8 cellular contexts compared by ENCODE assay signal in the genomic region with DNA sequence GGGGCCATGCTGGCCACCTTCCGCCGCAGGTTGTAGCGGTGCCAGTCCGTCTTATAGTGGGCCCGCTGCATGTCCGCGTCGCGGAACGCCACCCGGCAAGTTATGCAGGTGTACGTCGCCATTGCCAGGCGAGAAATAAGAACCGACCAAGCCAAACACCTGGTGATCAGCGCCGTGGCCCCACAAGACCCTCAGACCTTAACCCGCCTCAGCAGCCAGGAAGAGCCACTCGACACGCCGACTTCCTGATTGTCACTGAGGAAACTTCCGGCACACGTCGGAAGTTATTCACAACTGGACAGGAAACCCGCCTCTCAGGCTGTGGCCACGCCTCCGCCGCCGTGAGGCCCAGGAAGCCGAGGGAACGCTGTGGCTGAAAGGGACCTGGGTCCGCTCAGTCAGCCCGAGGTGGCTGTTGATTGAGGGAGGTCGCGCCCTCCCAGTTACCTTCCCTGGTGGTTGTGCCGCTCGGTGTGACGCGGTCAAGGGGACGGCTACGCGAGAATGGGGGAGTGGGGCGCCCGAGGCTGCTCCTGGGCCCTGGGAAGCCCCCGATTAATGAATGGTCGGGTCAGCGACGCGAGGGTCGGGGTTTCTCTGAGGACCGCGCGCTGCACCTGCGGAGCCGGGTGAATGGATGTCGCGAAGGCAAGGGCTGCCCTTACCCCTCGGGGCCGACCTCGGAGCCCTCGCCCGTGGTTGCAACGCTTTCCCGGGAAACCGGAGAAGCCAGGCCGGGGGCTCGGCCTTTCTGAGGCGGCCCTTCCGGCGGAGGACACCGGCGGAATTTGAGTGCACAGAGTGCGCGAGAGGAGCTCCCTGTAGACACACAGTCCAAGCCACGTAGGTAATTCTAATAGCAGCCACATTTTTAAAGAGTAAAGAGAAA. TPM values are rescaled to one million over a fixed set of nuclear protein-coding genes. Genes with fewer than 3 reads are reported as not detected.
A peak's percentile ranks its signal among the peaks of the same experiment; 100 is the strongest.
DNase-seq lines count a peak whose midpoint lies in the region; ATAC-seq and TF ChIP-seq lines count a peak whose summit lies in the region.

A gene with protein sequence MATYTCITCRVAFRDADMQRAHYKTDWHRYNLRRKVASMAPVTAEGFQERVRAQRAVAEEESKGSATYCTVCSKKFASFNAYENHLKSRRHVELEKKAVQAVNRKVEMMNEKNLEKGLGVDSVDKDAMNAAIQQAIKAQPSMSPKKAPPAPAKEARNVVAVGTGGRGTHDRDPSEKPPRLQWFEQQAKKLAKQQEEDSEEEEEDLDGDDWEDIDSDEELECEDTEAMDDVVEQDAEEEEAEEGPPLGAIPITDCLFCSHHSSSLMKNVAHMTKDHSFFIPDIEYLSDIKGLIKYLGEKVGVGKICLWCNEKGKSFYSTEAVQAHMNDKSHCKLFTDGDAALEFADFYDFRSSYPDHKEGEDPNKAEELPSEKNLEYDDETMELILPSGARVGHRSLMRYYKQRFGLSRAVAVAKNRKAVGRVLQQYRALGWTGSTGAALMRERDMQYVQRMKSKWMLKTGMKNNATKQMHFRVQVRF (minus strand): TSS at position 257 of the 889 bp plus-strand sequence. CDS start 135 bp downstream, at position 122.

- no peak within 1 kb of the TSS for H2BK120ac ChIP-seq in trophoblast cell (ENCODE audit: insufficient read depth, low read length, poor library complexity)

- TF ChIP-seq POLR2A in tibial nerve (IDR thresholded peaks at IDR 0.05), result peak; percentile 68 to 75

- peak within 1 kb of the TSS; percentile 63 for H3K4me2 ChIP-seq in trophoblast cell (ENCODE audit: low read length)

- H4K8ac ChIP-seq in trophoblast cell (ENCODE audit: low read depth, low read length), result peak within 1 kb of the TSS; percentile 94

- H3K27me3 ChIP-seq in adipocyte (replicated peaks; ENCODE audit: control insufficient read depth, insufficient read depth, low read length) (no peaks in the 10 kb centered on the region), cardiac muscle cell (no peaks in the 10 kb centered on the region), trophoblast cell (ENCODE audit: insufficient read depth, low read length) (no peaks in the 10 kb centered on the region), tibial nerve (no peaks in the 10 kb centered on the region)

- H3K79me2 ChIP-seq in trophoblast cell (ENCODE audit: control insufficient read depth, insufficient read depth, low read length, poor library complexity), result peaks cover 7% of the 10 kb centered on the region

- peak within 1 kb of the TSS; percentile 99 for H3K4ac ChIP-seq in trophoblast cell (ENCODE audit: low read depth, low read length)

- H3K9ac ChIP-seq in adipocyte (ENCODE audit: low read length) (peak within 1 kb of the TSS; percentile 96), trophoblast cell (ENCODE audit: low read length) (peak within 1 kb of the TSS; percentile 90)

- no peak for TF ChIP-seq CTCF in GM13976 (IDR thresholded peaks at IDR 0.05; ENCODE audit: borderline replicate concordance, control extremely low read depth, extremely low read depth, insufficient read depth, missing control alignments)
- TF ChIP-seq CTCF in cardiac muscle cell (IDR thresholded peaks at IDR 0.05; ENCODE audit: low read depth, low read length), result no peak
- no peak for TF ChIP-seq CTCF in tibial nerve (IDR thresholded peaks at IDR 0.05)

- peak within 1 kb of the TSS; percentile 65 for H2AK5ac ChIP-seq in trophoblast cell (ENCODE audit: low read length)

- peaks cover 7% of the 10 kb centered on the region for H3K79me1 ChIP-seq in trophoblast cell (ENCODE audit: low read length)

- H3K9me3 ChIP-seq in adipocyte (ENCODE audit: control insufficient read depth, low read length) (no peaks in the 10 kb centered on the region), cardiac muscle cell (ENCODE audit: low read depth) (no peaks in the 10 kb centered on the region), trophoblast cell (ENCODE audit: insufficient read depth, low read depth, low read length) (no peaks in the 10 kb centered on the region), tibial nerve (no peaks in the 10 kb centered on the region)

- peak within 1 kb of the TSS; percentile 69 for H4K91ac ChIP-seq in trophoblast cell (ENCODE audit: low read depth, low read length)

- H2BK5ac ChIP-seq in trophoblast cell (ENCODE audit: low read depth, low read length, poor library complexity), result peak within 1 kb of the TSS; percentile 32

- H3K4me1 ChIP-seq in adipocyte (ENCODE audit: control insufficient read depth, insufficient read depth, low read length) (peaks cover 56% of the 10 kb centered on the region), cardiac muscle cell (ENCODE audit: low read depth) (peaks cover 44% of the 10 kb centered on the region), trophoblast cell (ENCODE audit: control insufficient read depth in 1 of 2, insufficient read depth in 2 of 2, low read length in 2 of 2) (peaks cover 6 to 19% of the 10 kb centered on the region in 2 experiments), tibial nerve (peaks cover 0 to 67% (median 35%) of the 10 kb centered on the region in 4 donors)

- H3K36me3 ChIP-seq in adipocyte (ENCODE audit: control insufficient read depth, insufficient read depth, low read length, severe bottlenecking), result peaks cover 26% of the 10 kb centered on the region
- peaks cover 23% of the 10 kb centered on the region for H3K36me3 ChIP-seq in cardiac muscle cell
- peaks cover 4 to 20% of the 10 kb centered on the region in 2 experiments for H3K36me3 ChIP-seq in trophoblast cell (ENCODE audit: control insufficient read depth in 1 of 2, insufficient read depth in 2 of 2, low read length in 2 of 2)
- H3K36me3 ChIP-seq in tibial nerve, result peaks cover 0 to 27% (median 8%) of the 10 kb centered on the region in 3 donors

- WGBS in trophoblast cell (ENCODE audit: extremely low coverage, insufficient coverage, insufficient read length), result no CpG with 5 or more reads among the region's 75 CpGs
- 0% methylated on average over 62 to 70 of the region's 75 CpGs for WGBS in tibial nerve, 2 donors

- H4K12ac ChIP-seq in trophoblast cell (ENCODE audit: low read depth, low read length), result peak within 1 kb of the TSS; percentile 64

- peak within 1 kb of the TSS; percentile 93 for H3K27ac ChIP-seq in cardiac muscle cell
- H3K27ac ChIP-seq in trophoblast cell (ENCODE audit: low read depth, low read length), result peak within 1 kb of the TSS; percentile 16
- H3K27ac ChIP-seq in tibial nerve, result peak within 1 kb of the TSS; percentile 18 to 86 (median 84)

- ATAC-seq in HG02852 (IDR thresholded peaks at IDR 0.05; ENCODE audit: unreplicated experiment), result peak; percentile 79

- peak within 1 kb of the TSS; percentile 81 for H2AFZ ChIP-seq in trophoblast cell (ENCODE audit: insufficient read depth, low read length, poor library complexity)

- DNase-seq in GM13976 (ENCODE audit: low spot score), result peak; percentile 89
- DNase-seq in NCI-H1436 treated with DMSO at 0.1 percent for 48 hours (lab: John Stamatoyannopoulos, UW), result peak; percentile 53
- peak; percentile 81 for DNase-seq in T follicular helper cell (ENCODE audit: low read depth)
- peak; percentile 96 for DNase-seq in adipocyte (ENCODE audit: low read depth)
- peak; percentile 91 to 95 for DNase-seq in cardiac muscle cell (ENCODE audit: low read depth in 1 of 2, low spot score in 1 of 2)
- peak; percentile 95 to 97 for DNase-seq in trophoblast cell
- peak; percentile 79 to 89 for DNase-seq in tibial nerve (ENCODE audit: low spot score in 2 of 2)

- TF ChIP-seq EP300 in tibial nerve (IDR thresholded peaks at IDR 0.05), result peak in 1 of 2 donors; percentile 92

- H3K18ac ChIP-seq in trophoblast cell (ENCODE audit: low read length), result peak within 1 kb of the TSS; percentile 70

- in situ Hi-C loops in GM13976 (cut with MboI; ENCODE audit: low sequenced_read_pairs, unreplicated experiment), result loop anchor here (5.0 kb wide), 1 partner anchor 87 kb away; no protein-coding TSS in a partner anchor

- H2BK12ac ChIP-seq in trophoblast cell (ENCODE audit: low read length), result no peak within 1 kb of the TSS

- no peak within 1 kb of the TSS for H3K23ac ChIP-seq in trophoblast cell (ENCODE audit: low read length)

- peak within 1 kb of the TSS; percentile 65 for H3K14ac ChIP-seq in trophoblast cell (ENCODE audit: low read length)

- H3K4me3 ChIP-seq in adipocyte (ENCODE audit: low read length), result peak within 1 kb of the TSS; percentile 99
- H3K4me3 ChIP-seq in cardiac muscle cell, result peak within 1 kb of the TSS; percentile 93
- peak within 1 kb of the TSS; percentile 97 for H3K4me3 ChIP-seq in trophoblast cell (ENCODE audit: low read depth, low read length)
- peak within 1 kb of the TSS; percentile 71 to 89 (median 77) for H3K4me3 ChIP-seq in tibial nerve

RNA-seq across cellular contexts. Expression of the gene that starts here (rescaled TPM):
- 38.5 and 44.3 TPM in 2 replicates for total RNA-seq in cardiac muscle cell
- polyA plus RNA-seq in cardiac muscle cell, result 42.4 TPM in 2 replicates
- 28.4 and 28.5 TPM in 2 replicates for polyA plus RNA-seq in trophoblast cell (2013)
- total RNA-seq in tibial nerve, result 10 to 100 TPM; 16.6 to 26.4 (median 23.8) TPM

Comparison
In these comparisons a context has a peak if more than half of its experiments do, and no peak if none do; other contexts are left out.
1. Peak in every context shown above with its lines: DNase-seq, ATAC-seq, H3K4me3 ChIP-seq and H3K27ac ChIP-seq.
2. H3K27ac ChIP-seq: peak in every context shown above with its lines; median percentile 93 in cardiac muscle cell; 84 in tibial nerve; 16 in trophoblast cell.